ENCODE assay signal across 8 cellular contexts in the genomic region with DNA sequence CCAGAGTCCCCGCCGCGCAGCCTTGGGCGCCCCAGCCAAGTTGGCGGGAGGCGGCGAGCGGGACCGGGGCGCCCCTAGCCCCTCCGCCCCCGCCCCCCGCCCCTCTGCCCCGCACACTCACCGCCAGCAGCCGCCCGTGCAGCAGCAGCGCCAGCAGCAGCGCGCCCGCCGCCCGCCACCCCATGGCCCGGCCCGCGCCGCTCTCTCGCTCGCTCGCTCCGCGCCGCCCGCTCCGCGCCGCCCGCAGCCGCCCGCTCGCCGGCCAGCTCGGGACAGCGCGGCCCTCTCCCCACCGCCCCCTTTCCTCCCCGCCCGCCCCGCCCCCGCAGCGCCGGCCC. TPM values are rescaled to one million over a fixed set of nuclear protein-coding genes. Genes with fewer than 3 reads are reported as not detected.
DNase-seq lines count a peak whose midpoint lies in the region; ATAC-seq and TF ChIP-seq lines count a peak whose summit lies in the region.

HSPG2 (minus strand) TSS at position 277 of the 338 bp plus-strand sequence; CDS start at position 184, 93 bp downstream.

- no peaks in the 10 kb centered on the region for H3K27me3 ChIP-seq in heart left ventricle

- H3K36me3 Mint-ChIP-seq in activated B cell treated with CpG ODN at 0.5 μM for 24 hours (ENCODE audit: low read depth), result peaks cover 1% of the 10 kb centered on the region

- H3K4me3 ChIP-seq in heart left ventricle, result peak within 1 kb of the TSS; percentile 71 to 98 (median 90)

- POLR2A ChIA-PET in activated B cell treated with CpG ODN at 0.5 μM for 24 hours (lab: Charles Lee), result no interaction called here

- CTCF ChIA-PET in activated B cell treated with CpG ODN at 0.5 μM for 24 hours (lab: Charles Lee), result no interaction called here

- peak; percentile 26 for ATAC-seq in GM21825 (IDR thresholded peaks at IDR 0.05; ENCODE audit: unreplicated experiment)
- ATAC-seq in activated B cell treated with CpG ODN at 0.5 μM for 24 hours (ENCODE audit: low read depth), result no peak
- no peak for ATAC-seq in heart left ventricle
- no peak for ATAC-seq in GM18861 (IDR thresholded peaks at IDR 0.05; ENCODE audit: unreplicated experiment)
- no peak for ATAC-seq in GM19455 (IDR thresholded peaks at IDR 0.05; ENCODE audit: unreplicated experiment)

- TF ChIP-seq POLR2A in heart left ventricle (IDR thresholded peaks at IDR 0.05), result no peak

- intact Hi-C loops in activated B cell treated with CpG ODN at 0.5 μM for 24 hours (cut with micrococcal nuclease) (loop anchor here (10.0 kb wide), 1 partner anchor 122 kb away; the partner anchor contains the start of gene LDLRAD2), heart left ventricle (cut with DNase I) (loop anchor here in 9 of 10 donors (2.0 to 5.0 kb wide), 3 partner anchors 35 to 40 kb away; no protein-coding TSS in a partner anchor)

- H3K27ac ChIP-seq in heart left ventricle, result peak within 1 kb of the TSS; percentile 87 to 98 (median 92)

- peak within 1 kb of the TSS; percentile 84 for H3K4me3 Mint-ChIP-seq in activated B cell treated with CpG ODN at 0.5 μM for 24 hours

- peaks cover 7% of the 10 kb centered on the region for H3K4me1 Mint-ChIP-seq in activated B cell treated with CpG ODN at 0.5 μM for 24 hours

- peaks cover 0 to 12% (median 0%) of the 10 kb centered on the region in 9 donors for H3K36me3 ChIP-seq in heart left ventricle

- TF ChIP-seq CTCF in activated B cell treated with CpG ODN at 0.5 μM for 24 hours (IDR thresholded peaks at IDR 0.05) (no peak), heart left ventricle (IDR thresholded peaks at IDR 0.05) (no peak)

- WGBS in heart left ventricle, 4 donors, result 0 to 1% (median 0%) methylated on average over 6 to 51 of the region's 52 CpGs; no CpG with 5 or more reads in 1 of the 4 donors

- H3K4me1 ChIP-seq in heart left ventricle, result peaks cover 26 to 86% (median 62%) of the 10 kb centered on the region in 12 donors

- H3K9me3 ChIP-seq in heart left ventricle, result no peaks in the 10 kb centered on the region

- DNase-seq in activated B cell treated with CpG ODN at 0.5 μM for 24 hours (no peak), heart left ventricle (no peak), renal cortical epithelial cell (ENCODE audit: low read depth) (no peak), SW480 (ENCODE audit: low spot score) (no peak), amniotic stem cell (lab: John Stamatoyannopoulos, UW) (no peak)

- peaks cover 26% of the 10 kb centered on the region for H3K27me3 Mint-ChIP-seq in activated B cell treated with CpG ODN at 0.5 μM for 24 hours

- H3K9me3 Mint-ChIP-seq in activated B cell treated with CpG ODN at 0.5 μM for 24 hours, result no peaks in the 10 kb centered on the region

- peak within 1 kb of the TSS; percentile 27 for H3K27ac Mint-ChIP-seq in activated B cell treated with CpG ODN at 0.5 μM for 24 hours

RNA-seq across cellular contexts. Expression of gene HSPG2, which starts in this region (rescaled TPM):
- total RNA-seq in activated B cell treated with CpG ODN at 0.5 μM for 24 hours, result 1.2 and 1.7 TPM in 2 replicates
- total RNA-seq in heart left ventricle, result 100 to 1,000 TPM; 202 to 608 (median 304) TPM
- 100 to 1,000 TPM; 164 to 315 TPM for polyA plus RNA-seq in heart left ventricle
- total RNA-seq in renal cortical epithelial cell, result 219 and 912 TPM in 2 replicates

Comparison
In these comparisons a context has a peak if more than half of its experiments do, and no peak if none do; other contexts are left out.
1. RNA of gene HSPG2 (total RNA-seq): 219 to 912 TPM in renal cortical epithelial cell and 202 to 608 TPM in heart left ventricle; 1.2 to 1.7 TPM in activated B cell treated with CpG ODN at 0.5 μM for 24 hours; every median in the first group is over 10 times any median in the second.